ENCODE assay signal across 8 cellular contexts in genomic region chr9:34992376-34992951, GRCh38. TPM values are rescaled to one million over a fixed set of nuclear protein-coding genes. Genes with fewer than 3 reads are reported as not detected.
DNase-seq lines count a peak whose midpoint lies in the region; ATAC-seq, FAIRE-seq and TF ChIP-seq lines count a peak whose summit lies in the region.

No MANE protein-coding gene starts in this region.

- 73 to 81% methylated on average over 16 of the region's 16 CpGs for WGBS in lung, 2 donors

- H3K9me3 ChIP-seq in CD4-positive, CD25-positive, alpha-beta regulatory T cell (ENCODE audit: control insufficient read depth in 2 of 2, low read length in 2 of 2): no peaks in the 10 kb centered on the region
- H3K9me3 ChIP-seq in SJCRH30 (replicated peaks) (no peaks in the 10 kb centered on the region), lung (ENCODE audit: control insufficient read depth in 2 of 2, insufficient read depth in 1 of 2, low read length in 1 of 2) (no peaks in the 10 kb centered on the region)

- no peak overlapping the region for H3K4me3 ChIP-seq in CD4-positive, CD25-positive, alpha-beta regulatory T cell (ENCODE audit: low read depth, low read length)
- no peak overlapping the region for H3K4me3 ChIP-seq in SJCRH30
- H3K4me3 ChIP-seq in bronchial epithelial cell (ENCODE audit: low read depth, low read length): no peak overlapping the region
- H3K4me3 ChIP-seq in lung: no peak overlapping the region

- TF ChIP-seq CTCF in bronchial epithelial cell (IDR thresholded peaks at IDR 0.05; ENCODE audit: insufficient read depth, low read length, severe bottlenecking) (no peak), lung (IDR thresholded peaks at IDR 0.05; ENCODE audit: control extremely low read depth, extremely low read depth) (no peak)

- peak overlapping the region in 2 of 3 donors; percentile 44 to 56 for H3K27ac Mint-ChIP-seq in CD4-positive, CD25-positive, alpha-beta regulatory T cell
- H3K27ac Mint-ChIP-seq in stimulated activated naive CD8-positive, alpha-beta T cell treated with anti-CD3 and anti-CD28 coated beads, Interleukin-15, Interleukin-2, amounts not matched to agents 100 ng/mL and 50 ng/mL, for 24 hours: peak overlapping the region; percentile 91

- peaks cover 6% of the 10 kb centered on the region for H3K36me3 Mint-ChIP-seq in CD4-positive, CD25-positive, alpha-beta regulatory T cell
- peaks cover 20% of the 10 kb centered on the region for H3K36me3 Mint-ChIP-seq in stimulated activated naive CD8-positive, alpha-beta T cell treated with anti-CD3 and anti-CD28 coated beads, Interleukin-15, Interleukin-2, amounts not matched to agents 100 ng/mL and 50 ng/mL, for 24 hours (ENCODE audit: low read depth)

- no peaks in the 10 kb centered on the region for H3K9me3 Mint-ChIP-seq in CD4-positive, CD25-positive, alpha-beta regulatory T cell
- H3K9me3 Mint-ChIP-seq in stimulated activated naive CD8-positive, alpha-beta T cell treated with anti-CD3 and anti-CD28 coated beads, Interleukin-15, Interleukin-2, amounts not matched to agents 100 ng/mL and 50 ng/mL, for 24 hours: no peaks in the 10 kb centered on the region

- peak overlapping the region in 1 of 4 donors; percentile 17 for H3K4me3 Mint-ChIP-seq in CD4-positive, CD25-positive, alpha-beta regulatory T cell
- peak overlapping the region; percentile 47 for H3K4me3 Mint-ChIP-seq in stimulated activated naive CD8-positive, alpha-beta T cell treated with anti-CD3 and anti-CD28 coated beads, Interleukin-15, Interleukin-2, amounts not matched to agents 100 ng/mL and 50 ng/mL, for 24 hours

- peaks cover 0 to 32% (median 14%) of the 10 kb centered on the region in 4 donors for H3K4me1 Mint-ChIP-seq in CD4-positive, CD25-positive, alpha-beta regulatory T cell
- peaks cover 69% of the 10 kb centered on the region for H3K4me1 Mint-ChIP-seq in stimulated activated naive CD8-positive, alpha-beta T cell treated with anti-CD3 and anti-CD28 coated beads, Interleukin-15, Interleukin-2, amounts not matched to agents 100 ng/mL and 50 ng/mL, for 24 hours (ENCODE audit: low read depth)

- no peaks in the 10 kb centered on the region for H3K27me3 ChIP-seq in CD4-positive, CD25-positive, alpha-beta regulatory T cell (ENCODE audit: control insufficient read depth, insufficient read depth, low read length)
- H3K27me3 ChIP-seq in SJCRH30 (no peaks in the 10 kb centered on the region), bronchial epithelial cell (ENCODE audit: control insufficient read depth, insufficient read depth, low read length) (no peaks in the 10 kb centered on the region), lung (ENCODE audit: control insufficient read depth, insufficient read depth) (no peaks in the 10 kb centered on the region)

- no peak for ATAC-seq in CD4-positive, CD25-positive, alpha-beta regulatory T cell (ENCODE audit: low read depth in 2 of 2)
- no peak for ATAC-seq in lung (ENCODE audit: insufficient read depth, low FRiP score)
- ATAC-seq in HG02870 (IDR thresholded peaks at IDR 0.05; ENCODE audit: unreplicated experiment): no peak
- ATAC-seq in GM21576 (IDR thresholded peaks at IDR 0.05; ENCODE audit: unreplicated experiment): no peak

- peaks cover 4% of the 10 kb centered on the region for H3K36me3 ChIP-seq in CD4-positive, CD25-positive, alpha-beta regulatory T cell (ENCODE audit: control insufficient read depth, insufficient read depth, low read length)
- H3K36me3 ChIP-seq in SJCRH30 (peaks cover 6% of the 10 kb centered on the region; the same call in 1 of the 2 replicates), bronchial epithelial cell (ENCODE audit: control insufficient read depth, insufficient read depth, low read length) (peaks cover 9% of the 10 kb centered on the region), lung (ENCODE audit: control insufficient read depth in 2 of 2, insufficient read depth in 2 of 2, low read length in 2 of 2) (peaks cover 0 to 11% of the 10 kb centered on the region in 2 donors)

- H3K27ac ChIP-seq in CD4-positive, CD25-positive, alpha-beta regulatory T cell (ENCODE audit: insufficient read depth, low read length, poor library complexity, severe bottlenecking): no peak overlapping the region
- H3K27ac ChIP-seq in SJCRH30 (peak overlapping the region; percentile 95), lung (ENCODE audit: low read depth in 1 of 2, low read length in 1 of 2) (peak overlapping the region; percentile 76 to 99)

- no peak for DNase-seq in CD4-positive, CD25-positive, alpha-beta regulatory T cell
- DNase-seq in SJCRH30 (peak; percentile 61 to 70), bronchial epithelial cell (ENCODE audit: low read depth) (peak; percentile 88), lung (ENCODE audit: low spot score) (no peak), NCI-H526 treated with DMSO at 0.1 percent for 48 hours (lab: John Stamatoyannopoulos, UW) (no peak)

- H3K4me1 ChIP-seq in CD4-positive, CD25-positive, alpha-beta regulatory T cell (ENCODE audit: control insufficient read depth, insufficient read depth, low read length, poor library complexity, severe bottlenecking): peaks cover 28% of the 10 kb centered on the region
- H3K4me1 ChIP-seq in SJCRH30 (peaks cover 34% of the 10 kb centered on the region), lung (ENCODE audit: control insufficient read depth in 2 of 2, insufficient read depth in 2 of 2, low read length in 2 of 2) (peaks cover 0 to 26% of the 10 kb centered on the region in 2 donors)

- FAIRE-seq in bronchial epithelial cell (lab: Jason Lieb, UNC): no peak

- no peaks in the 10 kb centered on the region for H3K27me3 Mint-ChIP-seq in CD4-positive, CD25-positive, alpha-beta regulatory T cell
- no peaks in the 10 kb centered on the region for H3K27me3 Mint-ChIP-seq in stimulated activated naive CD8-positive, alpha-beta T cell treated with anti-CD3 and anti-CD28 coated beads, Interleukin-15, Interleukin-2, amounts not matched to agents 100 ng/mL and 50 ng/mL, for 24 hours

RNA-seq across cellular contexts. Expression of gene DNAJB5, which starts 2.9 kb away (rescaled TPM):
- 2.1 TPM for total RNA-seq in CD4-positive, CD25-positive, alpha-beta regulatory T cell
- 1 to 10 TPM in 3 of 4 donors, under 1 TPM in 1; 0.42 to 2.7 (median 1.9) TPM for polyA plus RNA-seq in CD4-positive, CD25-positive, alpha-beta regulatory T cell
- total RNA-seq in SJCRH30 (2014; rRNA removed; shearing (Covaris generic)): 18.2 and 18.5 TPM in 2 replicates
- total RNA-seq in bronchial epithelial cell (8.2 and 11.0 TPM in 2 replicates), lung (10 to 100 TPM in 1 of 2 donors, 1 to 10 TPM in 1; 4.5 to 10.3 TPM)
- polyA plus RNA-seq in lung: 1 to 10 TPM; 4.8 to 8.9 TPM

RNA-seq across cellular contexts. Expression of gene PHF24, which starts 34.4 kb away (rescaled TPM):
- total RNA-seq in CD4-positive, CD25-positive, alpha-beta regulatory T cell: not detected
- polyA plus RNA-seq in CD4-positive, CD25-positive, alpha-beta regulatory T cell: not detected
- total RNA-seq in SJCRH30 (2014; rRNA removed; shearing (Covaris generic)): not detected in 2 replicates
- 0.13 and 0.26 TPM in 2 replicates for total RNA-seq in bronchial epithelial cell
- 1 to 10 TPM in 1 of 2 donors, under 1 TPM in 1; 0.48 to 1.0 TPM for total RNA-seq in lung
- polyA plus RNA-seq in lung: under 1 TPM; 0.10 to 0.14 TPM

Comparison
In these comparisons a context has a peak if more than half of its experiments do, and no peak if none do; other contexts are left out.
1. DNase-seq: peak in SJCRH30 (2 of 2) and bronchial epithelial cell (single experiment); none in CD4-positive, CD25-positive, alpha-beta regulatory T cell (0 of 3), lung (single experiment) and NCI-H526 treated with DMSO at 0.1 percent for 48 hours (single experiment).